10 cellular contexts compared by ENCODE assay signal in genomic region chr4:26945794-26946193, GRCh38.
"Had no signal": no experiment of that assay in that cellular context is flagged by ENCODE, and none has a peak within 500 bp of the region (broad histone marks: within the 10 kb centered on the region; RNA-seq: fewer than 3 reads in every experiment).

No MANE protein-coding gene starts in this region.

- H3K4me3 ChIP-seq: GM23248, HAP-1 had no signal

- H3K4me1 ChIP-seq: HAP-1 had no signal

- DNase-seq: GM23248, GOT3, H7, IMR-90, Karpas-422, KBM-7 had no signal

- ATAC-seq: HCT116 had no signal

- H3K27ac ChIP-seq: GM23248, HL-60, KMS-11 had no signal

- H3K36me3 ChIP-seq: HAP-1 had no signal

- H3K9me3 ChIP-seq: HAP-1 had no signal

- H2AFZ ChIP-seq: GM23248 had no signal

- H3K9ac ChIP-seq: GM23248, KMS-11 had no signal

- H3K4me2 ChIP-seq: KMS-11 had no signal
